In genomic region chr1:86758570-86758969, GRCh38 we compare ENCODE assay signal across 20 cellular contexts. TPM values are rescaled to one million over a fixed set of nuclear protein-coding genes. Genes with fewer than 3 reads are reported as not detected.
DNase-seq lines count a peak whose midpoint lies in the region; ATAC-seq, FAIRE-seq and TF ChIP-seq lines count a peak whose summit lies in the region.
"Had no signal": no experiment of that assay in that cellular context is flagged by ENCODE, and none has a peak within 500 bp of the region (broad histone marks: within the 10 kb centered on the region; RNA-seq: fewer than 3 reads in every experiment).

No MANE protein-coding gene starts in this region.

- H3K4me1 Mint-ChIP-seq in neural crest cell = no peaks in the 10 kb centered on the region
- peaks cover 5 to 6% of the 10 kb centered on the region in 2 donors for H3K4me1 Mint-ChIP-seq in stimulated activated naive B cell treated with anti-CD40 and anti-IgM and Interleukin-4, amounts not matched to agents 10 μg/mL and 1 μg/mL and 100 μg/mL, for 72 hours
- H3K4me1 Mint-ChIP-seq in endodermal cell = peaks cover 29% of the 10 kb centered on the region
- H3K4me1 Mint-ChIP-seq: activated naive CD4-positive, alpha-beta T cell treated with anti-CD3 and anti-CD28 coated beads, Interleukin-2, amount 10 ng/mL, durations not matched to agents 7 days and 5 days had no signal

- H3K9me3 ChIP-seq in endodermal cell (ENCODE audit: control insufficient read depth, low read length) = no peaks in the 10 kb centered on the region
- H3K9me3 ChIP-seq: thyroid gland had no signal

- H3K4me3 Mint-ChIP-seq in neural crest cell (no peak overlapping the region), endodermal cell (no peak overlapping the region)
- no peak overlapping the region for H3K4me3 Mint-ChIP-seq in stimulated activated naive B cell treated with anti-CD40 and anti-IgM and Interleukin-4, amounts not matched to agents 10 μg/mL and 1 μg/mL and 100 μg/mL, for 72 hours
- H3K4me3 Mint-ChIP-seq: activated naive CD4-positive, alpha-beta T cell treated with anti-CD3 and anti-CD28 coated beads, Interleukin-2, amount 10 ng/mL, durations not matched to agents 7 days and 5 days; natural killer cell had no signal

- no peak for TF ChIP-seq CTCF in VCaP (conservative IDR thresholded peaks at IDR 0.05)
- no peak for TF ChIP-seq CTCF in neural crest cell (conservative IDR thresholded peaks at IDR 0.05)
- TF ChIP-seq CTCF in endodermal cell (conservative IDR thresholded peaks at IDR 0.05) = no peak

- no peaks in the 10 kb centered on the region for H3K36me3 Mint-ChIP-seq in neural crest cell (ENCODE audit: low read depth)
- H3K36me3 Mint-ChIP-seq in stimulated activated naive B cell treated with anti-CD40 and anti-IgM and Interleukin-4, amounts not matched to agents 10 μg/mL and 1 μg/mL and 100 μg/mL, for 72 hours = peaks cover 3 to 4% of the 10 kb centered on the region in 2 donors
- no peaks in the 10 kb centered on the region for H3K36me3 Mint-ChIP-seq in endodermal cell (ENCODE audit: low read depth)
- H3K36me3 Mint-ChIP-seq: activated naive CD4-positive, alpha-beta T cell treated with anti-CD3 and anti-CD28 coated beads, Interleukin-2, amount 10 ng/mL, durations not matched to agents 7 days and 5 days; natural killer cell had no signal

- peaks cover 5% of the 10 kb centered on the region for H3K27me3 Mint-ChIP-seq in neural crest cell (ENCODE audit: low read depth)
- H3K27me3 Mint-ChIP-seq in stimulated activated naive B cell treated with anti-CD40 and anti-IgM and Interleukin-4, amounts not matched to agents 10 μg/mL and 1 μg/mL and 100 μg/mL, for 72 hours = peaks cover 20 to 26% of the 10 kb centered on the region in 2 donors
- H3K27me3 Mint-ChIP-seq in endodermal cell (ENCODE audit: insufficient read depth) = peaks cover 2% of the 10 kb centered on the region

- H3K4me1 ChIP-seq in endodermal cell (ENCODE audit: control insufficient read depth, insufficient read depth, low read length) = peaks cover 8% of the 10 kb centered on the region
- H3K4me1 ChIP-seq: thyroid gland had no signal

- DNase-seq in HT-29 (ENCODE audit: low spot score) (peak; percentile 76), NCI-H2196 (lab: John Stamatoyannopoulos, UW; ENCODE audit: unreplicated experiment) (peak; percentile 67), neural crest cell (ENCODE audit: low read depth, low spot score) (no peak), frontal cortex (ENCODE audit: low spot score in 2 of 2) (no peak), NCI-H2171 treated with DMSO at 0.1 percent for 48 hours (lab: John Stamatoyannopoulos, UW) (no peak), endodermal cell (no peak)
- DNase-seq in stimulated activated naive B cell treated with anti-CD40 and anti-IgM and Interleukin-4, amounts not matched to agents 10 μg/mL and 1 μg/mL and 100 μg/mL, for 72 hours = no peak
- DNase-seq: activated CD4-positive, alpha-beta T cell treated with anti-CD3 and anti-CD28 coated beads, Interleukin-2, amount 50 U/mL, for 1 hour; activated naive CD4-positive, alpha-beta T cell treated with anti-CD3 and anti-CD28 coated beads, Interleukin-2, amount 10 ng/mL, durations not matched to agents 7 days and 5 days; AML-193; glutamatergic neuron; GOT3; natural killer cell; thyroid gland had no signal

- H3K4me3 ChIP-seq in endodermal cell (ENCODE audit: low read length) = no peak overlapping the region
- H3K4me3 ChIP-seq: coronary artery, lung, smooth muscle cell, thyroid gland had no signal

- H3K9ac ChIP-seq in endodermal cell (ENCODE audit: extremely low read depth, low read length, poor library complexity, severe bottlenecking) = no peak overlapping the region

- no peak for ATAC-seq in stimulated activated naive B cell treated with anti-CD40 and anti-IgM and Interleukin-4, amounts not matched to agents 10 μg/mL and 1 μg/mL and 100 μg/mL, for 72 hours (replicated peaks)
- ATAC-seq: natural killer cell had no signal

- no peaks in the 10 kb centered on the region for H3K9me3 Mint-ChIP-seq in neural crest cell
- H3K9me3 Mint-ChIP-seq in stimulated activated naive B cell treated with anti-CD40 and anti-IgM and Interleukin-4, amounts not matched to agents 10 μg/mL and 1 μg/mL and 100 μg/mL, for 72 hours = peaks cover 0 to 9% of the 10 kb centered on the region in 2 donors
- peaks cover 2% of the 10 kb centered on the region for H3K9me3 Mint-ChIP-seq in endodermal cell
- H3K9me3 Mint-ChIP-seq: activated naive CD4-positive, alpha-beta T cell treated with anti-CD3 and anti-CD28 coated beads, Interleukin-2, amount 10 ng/mL, durations not matched to agents 7 days and 5 days had no signal

- H3K27ac ChIP-seq in VCaP = peak overlapping the region; percentile 61
- no peak overlapping the region for H3K27ac ChIP-seq in endodermal cell (ENCODE audit: low read depth, low read length)
- H3K27ac ChIP-seq: thyroid gland had no signal

- no peaks in the 10 kb centered on the region for H3K36me3 ChIP-seq in endodermal cell (ENCODE audit: control insufficient read depth, insufficient read depth, low read length)
- H3K36me3 ChIP-seq: thyroid gland had no signal

- no peaks in the 10 kb centered on the region for H3K27me3 ChIP-seq in endodermal cell (ENCODE audit: control insufficient read depth, insufficient read depth, low read length, poor library complexity, severe bottlenecking)
- H3K27me3 ChIP-seq: thyroid gland had no signal

- peak overlapping the region; percentile 31 for H3K27ac Mint-ChIP-seq in neural crest cell (ENCODE audit: unreplicated experiment)
- H3K27ac Mint-ChIP-seq in stimulated activated naive B cell treated with anti-CD40 and anti-IgM and Interleukin-4, amounts not matched to agents 10 μg/mL and 1 μg/mL and 100 μg/mL, for 72 hours = no peak overlapping the region
- H3K27ac Mint-ChIP-seq in endodermal cell = no peak overlapping the region
- H3K27ac Mint-ChIP-seq: activated naive CD4-positive, alpha-beta T cell treated with anti-CD3 and anti-CD28 coated beads, Interleukin-2, amount 10 ng/mL, durations not matched to agents 7 days and 5 days; natural killer cell; progenitor cell of endocrine pancreas had no signal

- WGBS in endodermal cell (ENCODE audit: insufficient coverage in 1 of 2, insufficient read length in 1 of 2), 2 experiments = 94 to 100% methylated on average over 2 to 3 of the region's 3 CpGs

- FAIRE-seq in frontal cortex (lab: Jason Lieb, UNC) = no peak
- FAIRE-seq: GM12892 had no signal

RNA-seq across cellular contexts. Expression of gene SH3GLB1, which starts 54.2 kb away (rescaled TPM):
- total RNA-seq in HT-29 (2014; rRNA removed; shearing (Covaris generic)) = 17.0 and 18.1 TPM in 2 replicates
- 51.9 and 55.3 TPM in 2 replicates for total RNA-seq in neural crest cell
- total RNA-seq in frontal cortex = 120 TPM
- total RNA-seq in endodermal cell = 10 to 100 TPM; 52.5 to 64.8 TPM
- 36.0 TPM for polyA plus RNA-seq in endodermal cell (2013, experiment 1 of 2)
- 37.3 TPM for polyA plus RNA-seq in endodermal cell (2013, experiment 2 of 2)

Comparison
In these comparisons a context has a peak if more than half of its experiments do, and no peak if none do; other contexts are left out.
1. DNase-seq: peak in HT-29 (single experiment) and NCI-H2196 (single experiment); none in neural crest cell (single experiment), frontal cortex (0 of 2), NCI-H2171 treated with DMSO at 0.1 percent for 48 hours (single experiment), stimulated activated naive B cell treated with anti-CD40 and anti-IgM and Interleukin-4, amounts not matched to agents 10 μg/mL and 1 μg/mL and 100 μg/mL, for 72 hours (single experiment) and endodermal cell (single experiment).